In genomic region chr17:43591750-43592562, GRCh38 we compare ENCODE assay signal across 1 cellular context.
TF ChIP-seq lines count a peak whose summit lies in the region.

No MANE protein-coding gene starts in this region.

TF ChIP-seq in SK-N-SH treated with all-trans-retinoic acid at 6 μM for 48 hours, 23 proteins besides CTCF, POLR2A, EP300 and RAD21 (continued from another document):
- no peak for TF ChIP-seq ARNTL (CRISPR knock-in tag; IDR thresholded peaks at IDR 0.05; ENCODE audit: borderline replicate concordance, low read depth)
- no peak for TF ChIP-seq RARB (CRISPR knock-in tag; IDR thresholded peaks at IDR 0.05)
